Comparison of ENCODE assay signal across 8 cellular contexts in the genomic region with DNA sequence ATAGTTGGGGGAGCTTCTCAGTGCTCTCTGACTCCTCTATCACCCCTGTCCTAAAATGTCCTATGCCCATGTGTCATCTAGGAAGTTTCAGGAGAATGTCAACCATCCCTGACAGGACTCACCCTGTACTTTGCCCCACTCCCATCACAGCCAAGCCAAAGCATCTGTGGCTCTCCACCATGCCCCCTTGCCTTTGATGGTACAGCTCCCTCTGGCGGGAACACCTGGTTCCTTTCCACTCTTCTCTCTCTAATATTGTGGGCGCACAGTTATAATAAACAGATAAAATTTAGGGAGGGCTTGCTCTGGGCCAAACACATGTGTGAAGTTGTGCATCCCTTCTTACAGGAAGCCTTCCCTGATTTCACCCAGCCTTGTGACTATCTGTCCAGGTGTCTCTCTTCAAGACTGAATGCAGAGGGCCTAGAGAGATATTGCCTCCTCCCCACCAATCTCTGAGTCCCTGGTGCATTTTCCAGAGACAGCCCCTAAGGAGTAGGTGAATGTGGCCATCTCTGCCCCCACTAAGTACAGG.
DNase-seq lines count a peak whose midpoint lies in the region; ATAC-seq and TF ChIP-seq lines count a peak whose summit lies in the region.

No MANE protein-coding gene starts in this region.

- H3K27me3 Mint-ChIP-seq in T-helper 17 cell = peaks cover 51% of the 10 kb centered on the region

- TF ChIP-seq POLR2A in right lobe of liver (IDR thresholded peaks at IDR 0.05) = no peak

- peaks cover 6% of the 10 kb centered on the region for H3K36me3 Mint-ChIP-seq in T-helper 17 cell (ENCODE audit: low read depth)

- H3K4me1 ChIP-seq in HAP-1 = no peaks in the 10 kb centered on the region; the same call in 1 of the 2 replicates
- H3K4me1 ChIP-seq in right lobe of liver = no peaks in the 10 kb centered on the region

- no peak overlapping the region for H3K27ac Mint-ChIP-seq in T-helper 17 cell

- DNase-seq in NCI-H1436 (lab: John Stamatoyannopoulos, UW) (peak; percentile 11), NCI-H1436 treated with DMSO at 0.1 percent for 48 hours (lab: John Stamatoyannopoulos, UW) (no peak), HAP-1 (ENCODE audit: low spot score in 2 of 2) (peak; percentile 32 to 76), T-helper 17 cell (peak in 1 of 3 donors; percentile 11), right lobe of liver (no peak), HPDE6-E6E7 (ENCODE audit: extremely low spot score) (no peak), NCI-H345 treated with DMSO at 0.1 percent for 48 hours (lab: John Stamatoyannopoulos, UW; ENCODE audit: unreplicated experiment) (no peak)

- no peak overlapping the region for H3K4me3 ChIP-seq in HAP-1
- H3K4me3 ChIP-seq in right lobe of liver = no peak overlapping the region

- ATAC-seq in T-helper 17 cell (peak; percentile 44), right lobe of liver (peak; percentile 42 to 86 (median 54)), GM18858 (IDR thresholded peaks at IDR 0.05; ENCODE audit: unreplicated experiment) (no peak)

- no peak overlapping the region for H3K27ac ChIP-seq in right lobe of liver

- peak in 2 of 4 donors; percentile 5 to 16 for TF ChIP-seq CTCF in right lobe of liver (IDR thresholded peaks at IDR 0.05)

- intact Hi-C loops in right lobe of liver (cut with DNase I) = no loop called here

- 53% methylated on average over 2 of the region's 2 CpGs for WGBS in right lobe of liver (ENCODE audit: insufficient coverage, low coverage, low lambda C conversion rate, missing lambda C conversion rate)

- H3K36me3 ChIP-seq in HAP-1 (replicated peaks) (no peaks in the 10 kb centered on the region), right lobe of liver (no peaks in the 10 kb centered on the region)

- H3K4me1 Mint-ChIP-seq in T-helper 17 cell = peaks cover 19% of the 10 kb centered on the region

- H3K27me3 ChIP-seq in HAP-1 (ENCODE audit: low read depth) (peaks cover 69% of the 10 kb centered on the region), right lobe of liver (peaks cover 4 to 8% of the 10 kb centered on the region in 2 donors)

- in situ Hi-C loops in HAP-1 (cut with MboI; ENCODE audit: low sequenced_read_pairs) = no loop called here

- H3K9me3 ChIP-seq in HAP-1 = no peaks in the 10 kb centered on the region
- H3K9me3 ChIP-seq in T-helper 17 cell (ENCODE audit: control insufficient read depth, low read length, poor library complexity, severe bottlenecking) = no peaks in the 10 kb centered on the region
- no peaks in the 10 kb centered on the region for H3K9me3 ChIP-seq in right lobe of liver

- H3K4me3 Mint-ChIP-seq in T-helper 17 cell = no peak overlapping the region

Comparison
In these comparisons a context has a peak if more than half of its experiments do, and no peak if none do; other contexts are left out.
1. DNase-seq: peak in NCI-H1436 (single experiment) and HAP-1 (2 of 2); none in NCI-H1436 treated with DMSO at 0.1 percent for 48 hours (single experiment), right lobe of liver (0 of 3), HPDE6-E6E7 (single experiment) and NCI-H345 treated with DMSO at 0.1 percent for 48 hours (single experiment).